Comparison of ENCODE assay signal across 2 cellular contexts in the genomic region with DNA sequence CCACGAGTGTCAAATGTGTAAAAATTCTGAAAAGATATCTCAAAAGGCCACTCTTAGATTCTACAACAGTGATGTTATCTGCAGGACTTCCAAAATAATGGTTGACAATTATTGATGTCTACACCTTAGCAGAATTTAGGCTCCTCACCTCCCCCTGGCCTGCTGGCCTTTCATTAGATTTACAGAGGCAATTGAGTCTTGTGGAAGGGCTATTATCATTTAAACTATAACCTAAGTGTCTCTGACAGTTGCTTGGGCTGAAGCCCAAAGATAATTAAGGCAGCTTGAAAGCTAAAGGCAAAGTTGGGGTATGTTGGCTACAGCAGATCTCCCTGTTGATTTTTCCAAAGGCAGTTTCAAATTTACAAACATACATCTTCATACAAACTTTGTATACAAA.
TF ChIP-seq lines count a peak whose summit lies in the region.

No MANE protein-coding gene starts in this region.

TF ChIP-seq in GM23338, 12 proteins besides CTCF, POLR2A, EP300 and RAD21:
- TF ChIP-seq, protein P1, sequence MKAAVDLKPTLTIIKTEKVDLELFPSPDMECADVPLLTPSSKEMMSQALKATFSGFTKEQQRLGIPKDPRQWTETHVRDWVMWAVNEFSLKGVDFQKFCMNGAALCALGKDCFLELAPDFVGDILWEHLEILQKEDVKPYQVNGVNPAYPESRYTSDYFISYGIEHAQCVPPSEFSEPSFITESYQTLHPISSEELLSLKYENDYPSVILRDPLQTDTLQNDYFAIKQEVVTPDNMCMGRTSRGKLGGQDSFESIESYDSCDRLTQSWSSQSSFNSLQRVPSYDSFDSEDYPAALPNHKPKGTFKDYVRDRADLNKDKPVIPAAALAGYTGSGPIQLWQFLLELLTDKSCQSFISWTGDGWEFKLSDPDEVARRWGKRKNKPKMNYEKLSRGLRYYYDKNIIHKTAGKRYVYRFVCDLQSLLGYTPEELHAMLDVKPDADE (IDR thresholded peaks at IDR 0.05), result no peak
- peak; percentile 59; the same call in 1 of the 2 replicates for TF ChIP-seq NANOG (IDR thresholded peaks at IDR 0.05; ENCODE audit: borderline replicate concordance)

TF ChIP-seq in H1, 55 proteins besides CTCF, POLR2A, EP300 and RAD21 (continued from another document):
- TF ChIP-seq, protein P2, sequence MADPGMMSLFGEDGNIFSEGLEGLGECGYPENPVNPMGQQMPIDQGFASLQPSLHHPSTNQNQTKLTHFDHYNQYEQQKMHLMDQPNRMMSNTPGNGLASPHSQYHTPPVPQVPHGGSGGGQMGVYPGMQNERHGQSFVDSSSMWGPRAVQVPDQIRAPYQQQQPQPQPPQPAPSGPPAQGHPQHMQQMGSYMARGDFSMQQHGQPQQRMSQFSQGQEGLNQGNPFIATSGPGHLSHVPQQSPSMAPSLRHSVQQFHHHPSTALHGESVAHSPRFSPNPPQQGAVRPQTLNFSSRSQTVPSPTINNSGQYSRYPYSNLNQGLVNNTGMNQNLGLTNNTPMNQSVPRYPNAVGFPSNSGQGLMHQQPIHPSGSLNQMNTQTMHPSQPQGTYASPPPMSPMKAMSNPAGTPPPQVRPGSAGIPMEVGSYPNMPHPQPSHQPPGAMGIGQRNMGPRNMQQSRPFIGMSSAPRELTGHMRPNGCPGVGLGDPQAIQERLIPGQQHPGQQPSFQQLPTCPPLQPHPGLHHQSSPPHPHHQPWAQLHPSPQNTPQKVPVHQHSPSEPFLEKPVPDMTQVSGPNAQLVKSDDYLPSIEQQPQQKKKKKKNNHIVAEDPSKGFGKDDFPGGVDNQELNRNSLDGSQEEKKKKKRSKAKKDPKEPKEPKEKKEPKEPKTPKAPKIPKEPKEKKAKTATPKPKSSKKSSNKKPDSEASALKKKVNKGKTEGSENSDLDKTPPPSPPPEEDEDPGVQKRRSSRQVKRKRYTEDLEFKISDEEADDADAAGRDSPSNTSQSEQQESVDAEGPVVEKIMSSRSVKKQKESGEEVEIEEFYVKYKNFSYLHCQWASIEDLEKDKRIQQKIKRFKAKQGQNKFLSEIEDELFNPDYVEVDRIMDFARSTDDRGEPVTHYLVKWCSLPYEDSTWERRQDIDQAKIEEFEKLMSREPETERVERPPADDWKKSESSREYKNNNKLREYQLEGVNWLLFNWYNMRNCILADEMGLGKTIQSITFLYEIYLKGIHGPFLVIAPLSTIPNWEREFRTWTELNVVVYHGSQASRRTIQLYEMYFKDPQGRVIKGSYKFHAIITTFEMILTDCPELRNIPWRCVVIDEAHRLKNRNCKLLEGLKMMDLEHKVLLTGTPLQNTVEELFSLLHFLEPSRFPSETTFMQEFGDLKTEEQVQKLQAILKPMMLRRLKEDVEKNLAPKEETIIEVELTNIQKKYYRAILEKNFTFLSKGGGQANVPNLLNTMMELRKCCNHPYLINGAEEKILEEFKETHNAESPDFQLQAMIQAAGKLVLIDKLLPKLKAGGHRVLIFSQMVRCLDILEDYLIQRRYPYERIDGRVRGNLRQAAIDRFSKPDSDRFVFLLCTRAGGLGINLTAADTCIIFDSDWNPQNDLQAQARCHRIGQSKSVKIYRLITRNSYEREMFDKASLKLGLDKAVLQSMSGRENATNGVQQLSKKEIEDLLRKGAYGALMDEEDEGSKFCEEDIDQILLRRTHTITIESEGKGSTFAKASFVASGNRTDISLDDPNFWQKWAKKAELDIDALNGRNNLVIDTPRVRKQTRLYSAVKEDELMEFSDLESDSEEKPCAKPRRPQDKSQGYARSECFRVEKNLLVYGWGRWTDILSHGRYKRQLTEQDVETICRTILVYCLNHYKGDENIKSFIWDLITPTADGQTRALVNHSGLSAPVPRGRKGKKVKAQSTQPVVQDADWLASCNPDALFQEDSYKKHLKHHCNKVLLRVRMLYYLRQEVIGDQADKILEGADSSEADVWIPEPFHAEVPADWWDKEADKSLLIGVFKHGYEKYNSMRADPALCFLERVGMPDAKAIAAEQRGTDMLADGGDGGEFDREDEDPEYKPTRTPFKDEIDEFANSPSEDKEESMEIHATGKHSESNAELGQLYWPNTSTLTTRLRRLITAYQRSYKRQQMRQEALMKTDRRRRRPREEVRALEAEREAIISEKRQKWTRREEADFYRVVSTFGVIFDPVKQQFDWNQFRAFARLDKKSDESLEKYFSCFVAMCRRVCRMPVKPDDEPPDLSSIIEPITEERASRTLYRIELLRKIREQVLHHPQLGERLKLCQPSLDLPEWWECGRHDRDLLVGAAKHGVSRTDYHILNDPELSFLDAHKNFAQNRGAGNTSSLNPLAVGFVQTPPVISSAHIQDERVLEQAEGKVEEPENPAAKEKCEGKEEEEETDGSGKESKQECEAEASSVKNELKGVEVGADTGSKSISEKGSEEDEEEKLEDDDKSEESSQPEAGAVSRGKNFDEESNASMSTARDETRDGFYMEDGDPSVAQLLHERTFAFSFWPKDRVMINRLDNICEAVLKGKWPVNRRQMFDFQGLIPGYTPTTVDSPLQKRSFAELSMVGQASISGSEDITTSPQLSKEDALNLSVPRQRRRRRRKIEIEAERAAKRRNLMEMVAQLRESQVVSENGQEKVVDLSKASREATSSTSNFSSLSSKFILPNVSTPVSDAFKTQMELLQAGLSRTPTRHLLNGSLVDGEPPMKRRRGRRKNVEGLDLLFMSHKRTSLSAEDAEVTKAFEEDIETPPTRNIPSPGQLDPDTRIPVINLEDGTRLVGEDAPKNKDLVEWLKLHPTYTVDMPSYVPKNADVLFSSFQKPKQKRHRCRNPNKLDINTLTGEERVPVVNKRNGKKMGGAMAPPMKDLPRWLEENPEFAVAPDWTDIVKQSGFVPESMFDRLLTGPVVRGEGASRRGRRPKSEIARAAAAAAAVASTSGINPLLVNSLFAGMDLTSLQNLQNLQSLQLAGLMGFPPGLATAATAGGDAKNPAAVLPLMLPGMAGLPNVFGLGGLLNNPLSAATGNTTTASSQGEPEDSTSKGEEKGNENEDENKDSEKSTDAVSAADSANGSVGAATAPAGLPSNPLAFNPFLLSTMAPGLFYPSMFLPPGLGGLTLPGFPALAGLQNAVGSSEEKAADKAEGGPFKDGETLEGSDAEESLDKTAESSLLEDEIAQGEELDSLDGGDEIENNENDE (IDR thresholded peaks at IDR 0.05; ENCODE audit: insufficient replicate concordance, low read length), result no peak
- no peak for TF ChIP-seq RFX5 (IDR thresholded peaks at IDR 0.05; ENCODE audit: borderline replicate concordance, low read depth, low read length)
- TF ChIP-seq CBX8 (IDR thresholded peaks at IDR 0.05; ENCODE audit: borderline replicate concordance, low read depth, low read length), result no peak
